In the genomic region with DNA sequence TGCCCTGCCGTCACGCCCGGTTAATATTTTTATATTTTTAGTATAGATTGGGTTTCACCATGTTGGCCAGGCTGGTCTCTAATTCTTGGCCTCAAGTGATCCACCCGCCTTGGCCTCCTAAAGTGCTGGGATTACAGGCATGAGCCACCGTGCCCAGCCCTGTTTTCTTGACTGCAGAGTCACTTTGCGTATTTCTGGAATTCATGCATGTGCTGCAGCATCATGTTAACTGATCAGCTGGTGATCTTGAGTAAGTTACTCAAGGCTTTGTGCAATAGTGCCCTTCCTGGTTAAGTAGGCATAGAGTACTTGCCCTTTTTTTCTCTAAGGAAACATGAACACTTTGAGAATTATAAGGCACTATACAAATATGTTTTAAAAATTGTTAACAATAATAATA, we compare ENCODE assay signal across 14 cellular contexts. TPM values are rescaled to one million over a fixed set of nuclear protein-coding genes. Genes with fewer than 3 reads are reported as not detected.
DNase-seq lines count a peak whose midpoint lies in the region; ATAC-seq and TF ChIP-seq lines count a peak whose summit lies in the region.
"Had no signal": no experiment of that assay in that cellular context is flagged by ENCODE, and none has a peak within 500 bp of the region (broad histone marks: within the 10 kb centered on the region; RNA-seq: fewer than 3 reads in every experiment).

No MANE protein-coding gene starts in this region.

- H3K4me1 ChIP-seq in psoas muscle = peaks cover 22% of the 10 kb centered on the region
- H3K4me1 ChIP-seq: body of pancreas had no signal

- DNase-seq in T-helper 17 cell (no peak), psoas muscle (peak; percentile 45 to 79), NCI-H510A treated with DMSO at 0.1 percent for 48 hours (lab: John Stamatoyannopoulos, UW) (no peak), NCI-H2029 treated with DMSO at 0.1 percent for 48 hours (lab: John Stamatoyannopoulos, UW) (no peak), kidney glomerular epithelial cell (lab: John Stamatoyannopoulos, UW) (no peak), GM13977 (ENCODE audit: low spot score) (no peak)
- DNase-seq: endodermal cell, mesendoderm, NCI-H187 treated with DMSO at 0.1 percent for 48 hours had no signal

- peaks cover 29% of the 10 kb centered on the region for H3K4me1 Mint-ChIP-seq in T-helper 17 cell

- H3K4me3 ChIP-seq in psoas muscle = no peak overlapping the region
- H3K4me3 ChIP-seq: body of pancreas had no signal

- in situ Hi-C loops in GM13977 (cut with MboI; ENCODE audit: low pct_unique_long_range_greater_than_20kb, low sequenced_read_pairs, unreplicated experiment) = loop anchor here (10.0 kb wide), 1 partner anchor 56 kb away; no protein-coding TSS in a partner anchor

- peak; percentile 6 for ATAC-seq in GM18502 (IDR thresholded peaks at IDR 0.05; ENCODE audit: poor library complexity, unreplicated experiment)
- ATAC-seq in HG03175 (IDR thresholded peaks at IDR 0.05; ENCODE audit: unreplicated experiment) = peak; percentile 8
- ATAC-seq in T-helper 17 cell = no peak
- peak; percentile 85 to 92 (median 87) for ATAC-seq in psoas muscle
- ATAC-seq: body of pancreas had no signal

- intact Hi-C loops in psoas muscle (cut with DNase I) = loop anchor here (2.0 to 5.0 kb wide), 3 partner anchors 58 to 114 kb away; no protein-coding TSS in a partner anchor

- no peaks in the 10 kb centered on the region for H3K27me3 Mint-ChIP-seq in T-helper 17 cell

- H3K36me3 ChIP-seq in psoas muscle (ENCODE audit: insufficient read depth in 1 of 2, low read depth in 1 of 2) = no peaks in the 10 kb centered on the region

- no peaks in the 10 kb centered on the region for H3K36me3 Mint-ChIP-seq in T-helper 17 cell (ENCODE audit: low read depth)

- no peak overlapping the region for H3K4me3 Mint-ChIP-seq in T-helper 17 cell
- H3K4me3 Mint-ChIP-seq: endodermal cell had no signal

- TF ChIP-seq CTCF in psoas muscle (IDR thresholded peaks at IDR 0.05) (no peak), GM13977 (IDR thresholded peaks at IDR 0.05; ENCODE audit: extremely low read depth, insufficient read depth, missing control alignments) (no peak)

- peak overlapping the region; percentile 92 for H3K27ac Mint-ChIP-seq in T-helper 17 cell
- H3K27ac Mint-ChIP-seq: endodermal cell had no signal

- peak overlapping the region; percentile 84 for H3K27ac ChIP-seq in psoas muscle

- H3K9me3 ChIP-seq in T-helper 17 cell (ENCODE audit: control insufficient read depth, low read length, poor library complexity, severe bottlenecking) = no peaks in the 10 kb centered on the region
- H3K9me3 ChIP-seq in psoas muscle = no peaks in the 10 kb centered on the region
- H3K9me3 ChIP-seq: body of pancreas had no signal

- 29 to 46% (median 31%) methylated on average over 6 of the region's 6 CpGs for WGBS in psoas muscle, 3 donors

- H3K27me3 ChIP-seq in psoas muscle (ENCODE audit: insufficient read depth in 3 of 3, low read length in 2 of 3) = no peaks in the 10 kb centered on the region
- H3K27me3 ChIP-seq: body of pancreas had no signal

RNA-seq across cellular contexts. Expression of gene GPR171, which starts 33.8 kb away (rescaled TPM):
- 10 to 100 TPM; 20.7 to 33.8 TPM for total RNA-seq in T-helper 17 cell
- total RNA-seq in psoas muscle = under 1 TPM in 2 of 4 donors, not detected in 2; 0.13 to 0.27 TPM
- polyA plus RNA-seq in psoas muscle = under 1 TPM in 2 of 3 donors, not detected in 1; 0.05 to 0.10 TPM
- total RNA-seq: Daoy, endodermal cell, osteocyte had no signal

Comparison
In these comparisons a context has a peak if more than half of its experiments do, and no peak if none do; other contexts are left out.
1. DNase-seq: peak in psoas muscle (2 of 2); none in T-helper 17 cell (0 of 3), NCI-H510A treated with DMSO at 0.1 percent for 48 hours (single experiment), NCI-H2029 treated with DMSO at 0.1 percent for 48 hours (single experiment), kidney glomerular epithelial cell (single experiment) and GM13977 (single experiment).
2. RNA of gene GPR171, which starts 33.8 kb away (total RNA-seq): 20.7 to 33.8 TPM in T-helper 17 cell; 0.13 to 0.27 TPM in psoas muscle; every median in the first group is over 10 times any median in the second.